Comparison of ENCODE assay signal across 1 cellular context in the genomic region with DNA sequence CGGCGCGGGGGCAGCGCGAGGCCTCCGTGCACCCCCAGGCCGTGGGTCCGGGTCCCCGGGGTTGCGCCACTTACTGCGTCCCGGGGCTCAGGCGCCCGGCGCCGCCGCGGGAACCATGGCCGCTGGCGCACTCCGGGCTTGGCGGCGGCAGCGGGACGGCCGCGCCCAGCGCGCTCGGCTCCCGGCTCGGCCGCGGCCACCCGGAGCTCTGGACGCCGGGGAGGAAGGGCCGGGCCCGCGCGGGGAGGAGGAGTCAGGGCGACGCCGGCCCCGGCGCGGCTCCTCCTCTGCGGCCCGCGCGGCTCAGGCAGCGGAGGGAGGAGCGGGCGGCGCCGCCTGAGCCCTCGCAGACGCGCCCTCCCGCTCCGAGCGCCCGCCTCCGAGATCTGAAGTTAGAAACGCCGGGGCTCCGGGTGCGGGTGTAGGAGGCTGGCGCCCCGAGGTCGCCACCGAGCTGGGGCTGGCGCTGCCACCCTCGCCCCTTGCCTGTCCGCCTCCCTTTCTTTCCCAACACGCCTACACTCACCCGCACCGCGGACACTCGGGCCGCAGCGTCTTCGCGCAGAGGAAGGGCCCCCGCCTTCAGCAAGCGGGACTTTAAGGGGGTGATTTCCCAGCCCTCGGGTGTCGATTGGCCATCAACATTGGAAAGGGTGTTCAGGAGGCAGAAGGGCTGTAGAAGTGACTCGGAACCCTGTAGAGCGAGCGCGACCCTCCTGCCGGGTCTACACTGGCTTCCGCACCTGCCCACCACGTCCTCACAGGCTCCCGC.
TF ChIP-seq lines count a peak whose summit lies in the region.

A gene with protein sequence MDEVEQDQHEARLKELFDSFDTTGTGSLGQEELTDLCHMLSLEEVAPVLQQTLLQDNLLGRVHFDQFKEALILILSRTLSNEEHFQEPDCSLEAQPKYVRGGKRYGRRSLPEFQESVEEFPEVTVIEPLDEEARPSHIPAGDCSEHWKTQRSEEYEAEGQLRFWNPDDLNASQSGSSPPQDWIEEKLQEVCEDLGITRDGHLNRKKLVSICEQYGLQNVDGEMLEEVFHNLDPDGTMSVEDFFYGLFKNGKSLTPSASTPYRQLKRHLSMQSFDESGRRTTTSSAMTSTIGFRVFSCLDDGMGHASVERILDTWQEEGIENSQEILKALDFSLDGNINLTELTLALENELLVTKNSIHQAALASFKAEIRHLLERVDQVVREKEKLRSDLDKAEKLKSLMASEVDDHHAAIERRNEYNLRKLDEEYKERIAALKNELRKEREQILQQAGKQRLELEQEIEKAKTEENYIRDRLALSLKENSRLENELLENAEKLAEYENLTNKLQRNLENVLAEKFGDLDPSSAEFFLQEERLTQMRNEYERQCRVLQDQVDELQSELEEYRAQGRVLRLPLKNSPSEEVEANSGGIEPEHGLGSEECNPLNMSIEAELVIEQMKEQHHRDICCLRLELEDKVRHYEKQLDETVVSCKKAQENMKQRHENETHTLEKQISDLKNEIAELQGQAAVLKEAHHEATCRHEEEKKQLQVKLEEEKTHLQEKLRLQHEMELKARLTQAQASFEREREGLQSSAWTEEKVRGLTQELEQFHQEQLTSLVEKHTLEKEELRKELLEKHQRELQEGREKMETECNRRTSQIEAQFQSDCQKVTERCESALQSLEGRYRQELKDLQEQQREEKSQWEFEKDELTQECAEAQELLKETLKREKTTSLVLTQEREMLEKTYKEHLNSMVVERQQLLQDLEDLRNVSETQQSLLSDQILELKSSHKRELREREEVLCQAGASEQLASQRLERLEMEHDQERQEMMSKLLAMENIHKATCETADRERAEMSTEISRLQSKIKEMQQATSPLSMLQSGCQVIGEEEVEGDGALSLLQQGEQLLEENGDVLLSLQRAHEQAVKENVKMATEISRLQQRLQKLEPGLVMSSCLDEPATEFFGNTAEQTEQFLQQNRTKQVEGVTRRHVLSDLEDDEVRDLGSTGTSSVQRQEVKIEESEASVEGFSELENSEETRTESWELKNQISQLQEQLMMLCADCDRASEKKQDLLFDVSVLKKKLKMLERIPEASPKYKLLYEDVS (N-terminal part only) (minus strand): TSS at position 231 of the 772 bp plus-strand sequence. CDS start 9,106 bp downstream, outside the sequence.

TF ChIP-seq in GM12878, 131 proteins besides CTCF, POLR2A, EP300 and RAD21 (continues in another document):
- no peak for TF ChIP-seq SUZ12 (IDR thresholded peaks at IDR 0.05; ENCODE audit: unreplicated experiment)
- no peak for TF ChIP-seq SIN3A (IDR thresholded peaks at IDR 0.05; ENCODE audit: low read depth, low read length)
- peak; percentile 33; the same call in 1 of the 2 replicates for TF ChIP-seq MTA2 (IDR thresholded peaks at IDR 0.05; ENCODE audit: low read depth)
- TF ChIP-seq, protein P1, sequence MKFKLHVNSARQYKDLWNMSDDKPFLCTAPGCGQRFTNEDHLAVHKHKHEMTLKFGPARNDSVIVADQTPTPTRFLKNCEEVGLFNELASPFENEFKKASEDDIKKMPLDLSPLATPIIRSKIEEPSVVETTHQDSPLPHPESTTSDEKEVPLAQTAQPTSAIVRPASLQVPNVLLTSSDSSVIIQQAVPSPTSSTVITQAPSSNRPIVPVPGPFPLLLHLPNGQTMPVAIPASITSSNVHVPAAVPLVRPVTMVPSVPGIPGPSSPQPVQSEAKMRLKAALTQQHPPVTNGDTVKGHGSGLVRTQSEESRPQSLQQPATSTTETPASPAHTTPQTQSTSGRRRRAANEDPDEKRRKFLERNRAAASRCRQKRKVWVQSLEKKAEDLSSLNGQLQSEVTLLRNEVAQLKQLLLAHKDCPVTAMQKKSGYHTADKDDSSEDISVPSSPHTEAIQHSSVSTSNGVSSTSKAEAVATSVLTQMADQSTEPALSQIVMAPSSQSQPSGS (IDR thresholded peaks at IDR 0.05; ENCODE audit: low read length), result no peak
- no peak for TF ChIP-seq MTA3 (IDR thresholded peaks at IDR 0.05; ENCODE audit: borderline replicate concordance, low read length)
- peak; percentile 81 for TF ChIP-seq DPF2 (IDR thresholded peaks at IDR 0.05)
- TF ChIP-seq POLR2AphosphoS5 (IDR thresholded peaks at IDR 0.05; ENCODE audit: low read length), result peak; percentile 81
- no peak for TF ChIP-seq ZNF24 (IDR thresholded peaks at IDR 0.05)
- TF ChIP-seq, protein P2, sequence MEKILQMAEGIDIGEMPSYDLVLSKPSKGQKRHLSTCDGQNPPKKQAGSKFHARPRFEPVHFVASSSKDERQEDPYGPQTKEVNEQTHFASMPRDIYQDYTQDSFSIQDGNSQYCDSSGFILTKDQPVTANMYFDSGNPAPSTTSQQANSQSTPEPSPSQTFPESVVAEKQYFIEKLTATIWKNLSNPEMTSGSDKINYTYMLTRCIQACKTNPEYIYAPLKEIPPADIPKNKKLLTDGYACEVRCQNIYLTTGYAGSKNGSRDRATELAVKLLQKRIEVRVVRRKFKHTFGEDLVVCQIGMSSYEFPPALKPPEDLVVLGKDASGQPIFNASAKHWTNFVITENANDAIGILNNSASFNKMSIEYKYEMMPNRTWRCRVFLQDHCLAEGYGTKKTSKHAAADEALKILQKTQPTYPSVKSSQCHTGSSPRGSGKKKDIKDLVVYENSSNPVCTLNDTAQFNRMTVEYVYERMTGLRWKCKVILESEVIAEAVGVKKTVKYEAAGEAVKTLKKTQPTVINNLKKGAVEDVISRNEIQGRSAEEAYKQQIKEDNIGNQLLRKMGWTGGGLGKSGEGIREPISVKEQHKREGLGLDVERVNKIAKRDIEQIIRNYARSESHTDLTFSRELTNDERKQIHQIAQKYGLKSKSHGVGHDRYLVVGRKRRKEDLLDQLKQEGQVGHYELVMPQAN (conservative IDR thresholded peaks at IDR 0.05), result peak; percentile 76
- TF ChIP-seq YY1 (IDR thresholded peaks at IDR 0.05; ENCODE audit: low read depth, low read length), result peak; percentile 52; the same call in 1 of the 2 replicates
- TF ChIP-seq TAF1 (IDR thresholded peaks at IDR 0.05; ENCODE audit: borderline replicate concordance, low read depth, low read length), result peak; percentile 72; the same call in 1 of the 2 replicates
- no peak for TF ChIP-seq FOXM1 (IDR thresholded peaks at IDR 0.05; ENCODE audit: low read depth, low read length)
- TF ChIP-seq, protein P3, sequence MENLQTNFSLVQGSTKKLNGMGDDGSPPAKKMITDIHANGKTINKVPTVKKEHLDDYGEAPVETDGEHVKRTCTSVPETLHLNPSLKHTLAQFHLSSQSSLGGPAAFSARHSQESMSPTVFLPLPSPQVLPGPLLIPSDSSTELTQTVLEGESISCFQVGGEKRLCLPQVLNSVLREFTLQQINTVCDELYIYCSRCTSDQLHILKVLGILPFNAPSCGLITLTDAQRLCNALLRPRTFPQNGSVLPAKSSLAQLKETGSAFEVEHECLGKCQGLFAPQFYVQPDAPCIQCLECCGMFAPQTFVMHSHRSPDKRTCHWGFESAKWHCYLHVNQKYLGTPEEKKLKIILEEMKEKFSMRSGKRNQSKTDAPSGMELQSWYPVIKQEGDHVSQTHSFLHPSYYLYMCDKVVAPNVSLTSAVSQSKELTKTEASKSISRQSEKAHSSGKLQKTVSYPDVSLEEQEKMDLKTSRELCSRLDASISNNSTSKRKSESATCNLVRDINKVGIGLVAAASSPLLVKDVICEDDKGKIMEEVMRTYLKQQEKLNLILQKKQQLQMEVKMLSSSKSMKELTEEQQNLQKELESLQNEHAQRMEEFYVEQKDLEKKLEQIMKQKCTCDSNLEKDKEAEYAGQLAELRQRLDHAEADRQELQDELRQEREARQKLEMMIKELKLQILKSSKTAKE (IDR thresholded peaks at IDR 0.05; ENCODE audit: low read depth, poor library complexity, severe bottlenecking), result no peak
- TF ChIP-seq, protein P4, sequence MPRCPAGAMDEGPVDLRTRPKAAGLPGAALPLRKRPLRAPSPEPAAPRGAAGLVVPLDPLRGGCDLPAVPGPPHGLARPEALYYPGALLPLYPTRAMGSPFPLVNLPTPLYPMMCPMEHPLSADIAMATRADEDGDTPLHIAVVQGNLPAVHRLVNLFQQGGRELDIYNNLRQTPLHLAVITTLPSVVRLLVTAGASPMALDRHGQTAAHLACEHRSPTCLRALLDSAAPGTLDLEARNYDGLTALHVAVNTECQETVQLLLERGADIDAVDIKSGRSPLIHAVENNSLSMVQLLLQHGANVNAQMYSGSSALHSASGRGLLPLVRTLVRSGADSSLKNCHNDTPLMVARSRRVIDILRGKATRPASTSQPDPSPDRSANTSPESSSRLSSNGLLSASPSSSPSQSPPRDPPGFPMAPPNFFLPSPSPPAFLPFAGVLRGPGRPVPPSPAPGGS (IDR thresholded peaks at IDR 0.05; ENCODE audit: borderline replicate concordance, insufficient read depth, low read depth, low read length, poor library complexity, severe bottlenecking), result no peak
- peak; percentile 93 for TF ChIP-seq LARP7 (IDR thresholded peaks at IDR 0.05)
- TF ChIP-seq NR2C2 (IDR thresholded peaks at IDR 0.05; ENCODE audit: borderline replicate concordance, control insufficient read depth, insufficient read length, low read depth), result no peak
- peak; percentile 92 for TF ChIP-seq ZSCAN29 (IDR thresholded peaks at IDR 0.05)
- TF ChIP-seq ZZZ3 (IDR thresholded peaks at IDR 0.05; ENCODE audit: control insufficient read depth, insufficient read length, low read depth), result no peak
- no peak for TF ChIP-seq MXI1 (IDR thresholded peaks at IDR 0.05; ENCODE audit: low read depth, low read length)
- TF ChIP-seq GATAD2B (conservative IDR thresholded peaks at IDR 0.05; ENCODE audit: low read depth), result peak; percentile 86
- TF ChIP-seq ZNF217 (IDR thresholded peaks at IDR 0.05), result 0 out of 2 replicates have a peak, but pooled peaks have one; percentile 40
- no peak for TF ChIP-seq STAT1 (conservative IDR thresholded peaks at IDR 0.05)
- TF ChIP-seq IKZF2 (IDR thresholded peaks at IDR 0.05), result peak; percentile 41 to 66; a peak in 3 of 4 replicates
- TF ChIP-seq NFYA (IDR thresholded peaks at IDR 0.05; ENCODE audit: borderline replicate concordance, low read depth, low read length), result no peak
- no peak for TF ChIP-seq HDAC2 (IDR thresholded peaks at IDR 0.05)
- no peak for TF ChIP-seq ATF3 (IDR thresholded peaks at IDR 0.05; ENCODE audit: borderline replicate concordance, extremely low read depth, low read depth, low read length)
- no peak for TF ChIP-seq MEF2B (IDR thresholded peaks at IDR 0.05; ENCODE audit: partially characterized antibody, poor library complexity, severe bottlenecking)
- no peak for TF ChIP-seq TBL1XR1 (IDR thresholded peaks at IDR 0.05; ENCODE audit: low read depth, low read length)
- no peak for TF ChIP-seq CBX3 (IDR thresholded peaks at IDR 0.05; ENCODE audit: borderline replicate concordance, low read depth)
- TF ChIP-seq SPI1 (IDR thresholded peaks at IDR 0.05; ENCODE audit: borderline replicate concordance, insufficient read depth, low read depth, low read length), result 0 out of 2 replicates have a peak, but pooled peaks have one; percentile 22
- TF ChIP-seq, protein P5, sequence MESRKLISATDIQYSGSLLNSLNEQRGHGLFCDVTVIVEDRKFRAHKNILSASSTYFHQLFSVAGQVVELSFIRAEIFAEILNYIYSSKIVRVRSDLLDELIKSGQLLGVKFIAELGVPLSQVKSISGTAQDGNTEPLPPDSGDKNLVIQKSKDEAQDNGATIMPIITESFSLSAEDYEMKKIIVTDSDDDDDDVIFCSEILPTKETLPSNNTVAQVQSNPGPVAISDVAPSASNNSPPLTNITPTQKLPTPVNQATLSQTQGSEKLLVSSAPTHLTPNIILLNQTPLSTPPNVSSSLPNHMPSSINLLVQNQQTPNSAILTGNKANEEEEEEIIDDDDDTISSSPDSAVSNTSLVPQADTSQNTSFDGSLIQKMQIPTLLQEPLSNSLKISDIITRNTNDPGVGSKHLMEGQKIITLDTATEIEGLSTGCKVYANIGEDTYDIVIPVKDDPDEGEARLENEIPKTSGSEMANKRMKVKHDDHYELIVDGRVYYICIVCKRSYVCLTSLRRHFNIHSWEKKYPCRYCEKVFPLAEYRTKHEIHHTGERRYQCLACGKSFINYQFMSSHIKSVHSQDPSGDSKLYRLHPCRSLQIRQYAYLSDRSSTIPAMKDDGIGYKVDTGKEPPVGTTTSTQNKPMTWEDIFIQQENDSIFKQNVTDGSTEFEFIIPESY (IDR thresholded peaks at IDR 0.05), result no peak
- TF ChIP-seq, protein P6, sequence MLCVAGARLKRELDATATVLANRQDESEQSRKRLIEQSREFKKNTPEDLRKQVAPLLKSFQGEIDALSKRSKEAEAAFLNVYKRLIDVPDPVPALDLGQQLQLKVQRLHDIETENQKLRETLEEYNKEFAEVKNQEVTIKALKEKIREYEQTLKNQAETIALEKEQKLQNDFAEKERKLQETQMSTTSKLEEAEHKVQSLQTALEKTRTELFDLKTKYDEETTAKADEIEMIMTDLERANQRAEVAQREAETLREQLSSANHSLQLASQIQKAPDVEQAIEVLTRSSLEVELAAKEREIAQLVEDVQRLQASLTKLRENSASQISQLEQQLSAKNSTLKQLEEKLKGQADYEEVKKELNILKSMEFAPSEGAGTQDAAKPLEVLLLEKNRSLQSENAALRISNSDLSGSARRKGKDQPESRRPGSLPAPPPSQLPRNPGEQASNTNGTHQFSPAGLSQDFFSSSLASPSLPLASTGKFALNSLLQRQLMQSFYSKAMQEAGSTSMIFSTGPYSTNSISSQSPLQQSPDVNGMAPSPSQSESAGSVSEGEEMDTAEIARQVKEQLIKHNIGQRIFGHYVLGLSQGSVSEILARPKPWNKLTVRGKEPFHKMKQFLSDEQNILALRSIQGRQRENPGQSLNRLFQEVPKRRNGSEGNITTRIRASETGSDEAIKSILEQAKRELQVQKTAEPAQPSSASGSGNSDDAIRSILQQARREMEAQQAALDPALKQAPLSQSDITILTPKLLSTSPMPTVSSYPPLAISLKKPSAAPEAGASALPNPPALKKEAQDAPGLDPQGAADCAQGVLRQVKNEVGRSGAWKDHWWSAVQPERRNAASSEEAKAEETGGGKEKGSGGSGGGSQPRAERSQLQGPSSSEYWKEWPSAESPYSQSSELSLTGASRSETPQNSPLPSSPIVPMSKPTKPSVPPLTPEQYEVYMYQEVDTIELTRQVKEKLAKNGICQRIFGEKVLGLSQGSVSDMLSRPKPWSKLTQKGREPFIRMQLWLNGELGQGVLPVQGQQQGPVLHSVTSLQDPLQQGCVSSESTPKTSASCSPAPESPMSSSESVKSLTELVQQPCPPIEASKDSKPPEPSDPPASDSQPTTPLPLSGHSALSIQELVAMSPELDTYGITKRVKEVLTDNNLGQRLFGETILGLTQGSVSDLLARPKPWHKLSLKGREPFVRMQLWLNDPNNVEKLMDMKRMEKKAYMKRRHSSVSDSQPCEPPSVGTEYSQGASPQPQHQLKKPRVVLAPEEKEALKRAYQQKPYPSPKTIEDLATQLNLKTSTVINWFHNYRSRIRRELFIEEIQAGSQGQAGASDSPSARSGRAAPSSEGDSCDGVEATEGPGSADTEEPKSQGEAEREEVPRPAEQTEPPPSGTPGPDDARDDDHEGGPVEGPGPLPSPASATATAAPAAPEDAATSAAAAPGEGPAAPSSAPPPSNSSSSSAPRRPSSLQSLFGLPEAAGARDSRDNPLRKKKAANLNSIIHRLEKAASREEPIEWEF (IDR thresholded peaks at IDR 0.05; ENCODE audit: insufficient replicate concordance, low read depth, low read length), result no peak
- no peak for TF ChIP-seq RFX5 (IDR thresholded peaks at IDR 0.05; ENCODE audit: low read depth, low read length)
- TF ChIP-seq KAT2A (conservative IDR thresholded peaks at IDR 0.05; ENCODE audit: control insufficient read depth, low read depth, low read length), result no peak
